In the genomic region with DNA sequence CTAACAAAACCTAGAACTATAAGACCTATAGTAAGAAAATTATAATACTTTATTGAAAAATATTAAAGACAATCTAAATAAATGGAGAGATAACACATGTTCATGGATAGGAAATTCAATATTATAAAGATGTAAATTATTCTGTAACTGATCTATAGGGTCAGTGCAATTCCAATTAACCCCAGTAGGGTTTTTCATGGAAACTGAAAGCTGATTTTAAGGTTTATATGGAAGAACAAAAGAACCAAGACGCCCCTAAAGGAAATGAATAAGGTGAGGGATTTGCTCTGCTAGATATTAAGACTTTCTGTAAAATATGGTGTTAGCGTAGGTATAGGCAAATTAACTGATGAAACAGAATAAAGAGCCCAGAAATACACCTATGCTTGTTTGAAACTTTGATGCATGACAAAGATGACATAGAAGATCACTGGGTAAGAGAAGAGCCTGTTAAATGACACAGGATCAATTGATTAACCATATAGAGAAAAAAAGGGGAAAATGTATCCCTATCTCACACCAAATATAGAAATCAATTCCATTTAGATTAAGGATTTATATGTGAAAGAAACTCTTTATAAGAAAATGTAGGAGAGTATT, we compare ENCODE assay signal across 1 cellular context.
TF ChIP-seq lines count a peak whose summit lies in the region.

No MANE protein-coding gene starts in this region.

TF ChIP-seq in HepG2, 621 proteins besides CTCF, POLR2A, EP300 and RAD21:
- TF ChIP-seq, protein P1, sequence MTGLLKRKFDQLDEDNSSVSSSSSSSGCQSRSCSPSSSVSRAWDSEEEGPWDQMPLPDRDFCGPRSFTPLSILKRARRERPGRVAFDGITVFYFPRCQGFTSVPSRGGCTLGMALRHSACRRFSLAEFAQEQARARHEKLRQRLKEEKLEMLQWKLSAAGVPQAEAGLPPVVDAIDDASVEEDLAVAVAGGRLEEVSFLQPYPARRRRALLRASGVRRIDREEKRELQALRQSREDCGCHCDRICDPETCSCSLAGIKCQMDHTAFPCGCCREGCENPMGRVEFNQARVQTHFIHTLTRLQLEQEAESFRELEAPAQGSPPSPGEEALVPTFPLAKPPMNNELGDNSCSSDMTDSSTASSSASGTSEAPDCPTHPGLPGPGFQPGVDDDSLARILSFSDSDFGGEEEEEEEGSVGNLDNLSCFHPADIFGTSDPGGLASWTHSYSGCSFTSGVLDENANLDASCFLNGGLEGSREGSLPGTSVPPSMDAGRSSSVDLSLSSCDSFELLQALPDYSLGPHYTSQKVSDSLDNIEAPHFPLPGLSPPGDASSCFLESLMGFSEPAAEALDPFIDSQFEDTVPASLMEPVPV (CRISPR knock-in tag; IDR thresholded peaks at IDR 0.05), result no peak
- TF ChIP-seq, protein P2, sequence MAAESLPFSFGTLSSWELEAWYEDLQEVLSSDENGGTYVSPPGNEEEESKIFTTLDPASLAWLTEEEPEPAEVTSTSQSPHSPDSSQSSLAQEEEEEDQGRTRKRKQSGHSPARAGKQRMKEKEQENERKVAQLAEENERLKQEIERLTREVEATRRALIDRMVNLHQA (CRISPR knock-in tag; IDR thresholded peaks at IDR 0.05), result no peak
- TF ChIP-seq, protein P3, sequence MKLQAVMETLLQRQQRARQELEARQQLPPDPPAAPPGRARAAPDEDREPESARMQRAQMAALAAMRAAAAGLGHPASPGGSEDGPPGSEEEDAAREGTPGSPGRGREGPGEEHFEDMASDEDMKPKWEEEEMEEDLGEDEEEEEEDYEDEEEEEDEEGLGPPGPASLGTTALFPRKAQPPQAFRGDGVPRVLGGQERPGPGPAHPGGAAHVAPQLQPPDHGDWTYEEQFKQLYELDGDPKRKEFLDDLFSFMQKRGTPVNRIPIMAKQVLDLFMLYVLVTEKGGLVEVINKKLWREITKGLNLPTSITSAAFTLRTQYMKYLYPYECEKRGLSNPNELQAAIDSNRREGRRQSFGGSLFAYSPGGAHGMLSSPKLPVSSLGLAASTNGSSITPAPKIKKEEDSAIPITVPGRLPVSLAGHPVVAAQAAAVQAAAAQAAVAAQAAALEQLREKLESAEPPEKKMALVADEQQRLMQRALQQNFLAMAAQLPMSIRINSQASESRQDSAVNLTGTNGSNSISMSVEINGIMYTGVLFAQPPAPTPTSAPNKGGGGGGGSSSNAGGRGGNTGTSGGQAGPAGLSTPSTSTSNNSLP (IDR thresholded peaks at IDR 0.05; ENCODE audit: low read depth, low read length), result peak; percentile 62; the same call in 1 of the 2 replicates
- TF ChIP-seq ADNP (CRISPR knock-in tag; IDR thresholded peaks at IDR 0.05) (no peak), ETV6 (CRISPR knock-in tag; conservative IDR thresholded peaks at IDR 0.05) (no peak)
